In genomic region chr11:100686476-100686875, GRCh38 we compare ENCODE assay signal across 9 cellular contexts. TPM values are rescaled to one million over a fixed set of nuclear protein-coding genes. Genes with fewer than 3 reads are reported as not detected.
DNase-seq lines count a peak whose midpoint lies in the region; ATAC-seq and TF ChIP-seq lines count a peak whose summit lies in the region.
"Had no signal": no experiment of that assay in that cellular context is flagged by ENCODE, and none has a peak within 500 bp of the region (broad histone marks: within the 10 kb centered on the region; RNA-seq: fewer than 3 reads in every experiment).

No MANE protein-coding gene starts in this region.

- peaks cover 6% of the 10 kb centered on the region for H3K4me1 ChIP-seq in lower lobe of right lung
- H3K4me1 ChIP-seq in tibial artery: peaks cover 0 to 47% (median 12%) of the 10 kb centered on the region in 4 donors

- ATAC-seq in lower lobe of right lung: no peak
- ATAC-seq in GM19035 (IDR thresholded peaks at IDR 0.05; ENCODE audit: unreplicated experiment): no peak
- no peak for ATAC-seq in GM18867 (IDR thresholded peaks at IDR 0.05; ENCODE audit: unreplicated experiment)

- no peaks in the 10 kb centered on the region for H3K27me3 ChIP-seq in brain microvascular endothelial cell (replicated peaks)
- peaks cover 4% of the 10 kb centered on the region for H3K27me3 ChIP-seq in lower lobe of right lung (ENCODE audit: low read depth)
- H3K27me3 ChIP-seq in tibial artery: no peaks in the 10 kb centered on the region

- no peaks in the 10 kb centered on the region for H3K36me3 Mint-ChIP-seq in activated T-cell treated with anti-CD3 and anti-CD28 coated beads, Interleukin-2, amount 50 U/mL, for 24 hours (ENCODE audit: low read depth)

- peak overlapping the region; percentile 13 for H3K4me3 Mint-ChIP-seq in activated T-cell treated with anti-CD3 and anti-CD28 coated beads, Interleukin-2, amount 50 U/mL, for 24 hours

- H3K36me3 ChIP-seq in brain microvascular endothelial cell (replicated peaks) (no peaks in the 10 kb centered on the region), lower lobe of right lung (no peaks in the 10 kb centered on the region), tibial artery (no peaks in the 10 kb centered on the region)

- H3K9me3 ChIP-seq in lower lobe of right lung (no peaks in the 10 kb centered on the region), tibial artery (no peaks in the 10 kb centered on the region)

- H3K4me3 ChIP-seq in brain microvascular endothelial cell (ENCODE audit: low read depth, low read length) (peak overlapping the region; percentile 81), lower lobe of right lung (peak overlapping the region; percentile 64), tibial artery (peak overlapping the region; percentile 76 to 82)

- TF ChIP-seq CTCF in brain microvascular endothelial cell (IDR thresholded peaks at IDR 0.05; ENCODE audit: low read depth, low read length, missing control alignments) (no peak), lower lobe of right lung (IDR thresholded peaks at IDR 0.05) (no peak), tibial artery (IDR thresholded peaks at IDR 0.05) (no peak)

- intact Hi-C loops in lower lobe of right lung (cut with DNase I) (no loop called here), tibial artery (cut with DNase I; ENCODE audit: low total_unique reads) (loop anchor here (10.0 kb wide), 1 partner anchor 438 kb away; the partner anchor contains the start of gene PGR)

- DNase-seq in activated T-cell treated with anti-CD3 and anti-CD28 coated beads, Interleukin-2, amount 50 U/mL, for 24 hours: no peak
- DNase-seq in activated T-cell treated with anti-CD3 and anti-CD28 coated beads for 4 hours: no peak
- no peak for DNase-seq in brain microvascular endothelial cell
- no peak for DNase-seq in lower lobe of right lung
- DNase-seq in tibial artery: no peak
- DNase-seq in NCI-H774 (lab: John Stamatoyannopoulos, UW): no peak
- DNase-seq: NCI-H2107 had no signal

- H3K27ac Mint-ChIP-seq in activated T-cell treated with anti-CD3 and anti-CD28 coated beads, Interleukin-2, amount 50 U/mL, for 24 hours: no peak overlapping the region

- H3K9me3 Mint-ChIP-seq in activated T-cell treated with anti-CD3 and anti-CD28 coated beads, Interleukin-2, amount 50 U/mL, for 24 hours: no peaks in the 10 kb centered on the region

- peaks cover 25% of the 10 kb centered on the region for H3K4me1 Mint-ChIP-seq in activated T-cell treated with anti-CD3 and anti-CD28 coated beads, Interleukin-2, amount 50 U/mL, for 24 hours (ENCODE audit: low read depth)

- peaks cover 45% of the 10 kb centered on the region for H3K27me3 Mint-ChIP-seq in activated T-cell treated with anti-CD3 and anti-CD28 coated beads, Interleukin-2, amount 50 U/mL, for 24 hours

- in situ Hi-C loops in brain microvascular endothelial cell (cut with HindIII; ENCODE audit: low pct_ligation_motif_present, low sequenced_read_pairs): no loop called here

- no peak overlapping the region for H3K27ac ChIP-seq in brain microvascular endothelial cell
- peak overlapping the region; percentile 71 for H3K27ac ChIP-seq in lower lobe of right lung
- H3K27ac ChIP-seq in tibial artery: peak overlapping the region; percentile 83 to 89

RNA-seq across cellular contexts. Expression of gene ARHGAP42, which starts 0.6 kb away (rescaled TPM):
- 16.3 TPM for total RNA-seq in lower lobe of right lung
